Comparison of ENCODE assay signal across 5 cellular contexts in genomic region chr9:83294816-83295215, GRCh38.
"Had no signal": no experiment of that assay in that cellular context is flagged by ENCODE, and none has a peak within 500 bp of the region (broad histone marks: within the 10 kb centered on the region; RNA-seq: fewer than 3 reads in every experiment).

No MANE protein-coding gene starts in this region.

- FAIRE-seq: HepG2, HTR-8/SVneo, K562 had no signal

- DNase-seq: IMR-90 had no signal

- H3K27ac ChIP-seq: HL-60 had no signal

- H3K4me3 ChIP-seq: K562 had no signal
